33 cellular contexts compared by ENCODE assay signal in the genomic region with DNA sequence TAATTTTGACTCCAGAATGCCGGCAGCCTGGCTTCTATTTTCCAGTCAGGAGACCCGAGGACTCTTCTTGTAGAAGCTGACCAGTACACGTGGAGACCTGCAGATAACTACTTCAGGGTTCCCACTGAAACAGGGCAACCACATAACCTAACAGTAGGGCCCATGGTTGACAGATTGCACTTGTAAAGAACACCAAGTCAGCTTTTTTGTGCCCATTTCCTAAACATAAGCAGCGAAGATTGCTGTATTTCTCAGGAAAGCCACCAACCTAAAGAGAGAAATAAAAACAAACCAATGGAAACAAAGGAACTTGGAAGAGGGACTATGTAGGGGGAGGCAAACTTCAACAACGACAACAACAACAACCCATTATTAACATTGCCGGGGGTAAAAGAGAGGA. TPM values are rescaled to one million over a fixed set of nuclear protein-coding genes. Genes with fewer than 3 reads are reported as not detected.
"Had no signal": no experiment of that assay in that cellular context is flagged by ENCODE, and none has a peak within 500 bp of the region (broad histone marks: within the 10 kb centered on the region; RNA-seq: fewer than 3 reads in every experiment).

No MANE protein-coding gene starts in this region.

- DNase-seq: activated CD4-positive, alpha-beta memory T cell treated with anti-CD3 and anti-CD28 coated beads, Interleukin-2, amount 10 ng/mL, durations not matched to agents 7 days and 5 days; activated CD4-positive, alpha-beta T cell treated with anti-CD3 and anti-CD28 coated beads for 1 hour; activated CD4-positive, alpha-beta T cell treated with anti-CD3 and anti-CD28 coated beads for 4 hours; activated CD4-positive, alpha-beta T cell treated with anti-CD3 and anti-CD28 coated beads, Interleukin-2, amount 10 ng/mL, durations not matched to agents 7 days and 5 days; activated CD4-positive, alpha-beta T cell treated with anti-CD3 and anti-CD28 coated beads, Interleukin-2, amount 50 U/mL, for 4 hours; activated CD8-positive, alpha-beta memory T cell treated with anti-CD3 and anti-CD28 coated beads for 24 hours; activated effector memory CD4-positive, alpha-beta T cell treated with Interleukin-2 at 50 U/mL for 16 hours; activated gamma-delta T cell treated with Interleukin-2 at 50 U/mL for 16 hours; activated naive CD4-positive, alpha-beta T cell treated with Interleukin-2 at 50 U/mL for 16 hours; activated naive CD8-positive, alpha-beta T cell treated with anti-CD3 and anti-CD28 coated beads, Interleukin-2, amount 10 ng/mL, durations not matched to agents 7 days and 5 days; activated T-cell treated with anti-CD3 and anti-CD28 coated beads, Interleukin-2, amount 50 U/mL, for 4 hours; central memory CD4-positive, alpha-beta T cell; dorsolateral prefrontal cortex; effector memory CD4-positive, alpha-beta T cell; erythroblast; foreskin keratinocyte; gastrocnemius medialis; glutamatergic neuron; heart left ventricle; T-helper 1 cell; T-helper 2 cell had no signal

- H3K27me3 Mint-ChIP-seq: activated CD4-positive, alpha-beta memory T cell treated with anti-CD3 and anti-CD28 coated beads, Interleukin-2, amount 10 ng/mL, durations not matched to agents 7 days and 5 days; activated CD4-positive, alpha-beta T cell treated with anti-CD3 and anti-CD28 coated beads, Interleukin-2, amount 10 ng/mL, durations not matched to agents 7 days and 5 days; activated naive CD8-positive, alpha-beta T cell treated with anti-CD3 and anti-CD28 coated beads, Interleukin-2, amount 10 ng/mL, durations not matched to agents 7 days and 5 days; activated T-helper 17 cell treated with anti-CD3 and anti-CD28 coated beads, Interleukin-2, amount 50 U/mL, for 72 hours had no signal

- H3K27ac Mint-ChIP-seq: activated CD4-positive, alpha-beta memory T cell treated with anti-CD3 and anti-CD28 coated beads, Interleukin-2, amount 10 ng/mL, durations not matched to agents 7 days and 5 days; activated naive CD4-positive, alpha-beta T cell treated with anti-CD3 and anti-CD28 coated beads, Interleukin-2, amount 50 U/mL, for 72 hours; activated naive CD8-positive, alpha-beta T cell treated with anti-CD3 and anti-CD28 coated beads, Interleukin-2, amount 10 ng/mL, durations not matched to agents 7 days and 5 days; activated T-helper 17 cell treated with anti-CD3 and anti-CD28 coated beads, Interleukin-2, amount 50 U/mL, for 72 hours; brain; dendritic cell treated with granulocyte-macrophage colony-stimulating factor and Interleukin-4, amounts not matched to agents 40 ng/mL and 50 ng/mL, for 4 days; WTC11 had no signal

- H3K36me3 ChIP-seq: ascending aorta, breast epithelium, cardiac muscle cell, esophagus muscularis mucosa, gastrocnemius medialis, heart left ventricle had no signal

- H3K27ac ChIP-seq: ascending aorta, breast epithelium, cardiac muscle cell, coronary artery, dorsolateral prefrontal cortex, esophagus muscularis mucosa, foreskin keratinocyte, gastrocnemius medialis, heart left ventricle, VCaP had no signal

- ATAC-seq: activated naive CD4-positive, alpha-beta T cell treated with anti-CD3 and anti-CD28 coated beads, Interleukin-2, amount 50 U/mL, for 72 hours; activated T-cell treated with anti-CD3 and anti-CD28 coated beads, Interleukin-2, amount 50 U/mL, for 4 hours; activated T-helper 17 cell treated with anti-CD3 and anti-CD28 coated beads, Interleukin-2, amount 50 U/mL, for 72 hours; foreskin keratinocyte; gastrocnemius medialis; heart left ventricle; WTC11 had no signal

- H3K27me3 ChIP-seq: ascending aorta, breast epithelium, cardiac muscle cell had no signal

- H3K4me1 ChIP-seq: ascending aorta, breast epithelium, esophagus muscularis mucosa, foreskin keratinocyte, gastrocnemius medialis, heart left ventricle had no signal

- H3K36me3 Mint-ChIP-seq: brain, WTC11 had no signal

- H3K9me3 Mint-ChIP-seq: dendritic cell treated with granulocyte-macrophage colony-stimulating factor and Interleukin-4, amounts not matched to agents 40 ng/mL and 50 ng/mL, for 4 days had no signal

- H3K4me3 ChIP-seq: ascending aorta, breast epithelium, cardiac muscle cell, coronary artery, dorsolateral prefrontal cortex, esophagus muscularis mucosa, gastrocnemius medialis, heart left ventricle had no signal

- H3K4me3 Mint-ChIP-seq: activated CD4-positive, alpha-beta memory T cell treated with anti-CD3 and anti-CD28 coated beads, Interleukin-2, amount 10 ng/mL, durations not matched to agents 7 days and 5 days; activated CD4-positive, alpha-beta T cell treated with anti-CD3 and anti-CD28 coated beads, Interleukin-2, amount 10 ng/mL, durations not matched to agents 7 days and 5 days; activated naive CD8-positive, alpha-beta T cell treated with anti-CD3 and anti-CD28 coated beads, Interleukin-2, amount 10 ng/mL, durations not matched to agents 7 days and 5 days; activated T-cell treated with anti-CD3 and anti-CD28 coated beads, Interleukin-2, amount 50 U/mL, for 4 hours; activated T-helper 17 cell treated with anti-CD3 and anti-CD28 coated beads, Interleukin-2, amount 50 U/mL, for 72 hours; brain; dendritic cell treated with granulocyte-macrophage colony-stimulating factor and Interleukin-4, amounts not matched to agents 40 ng/mL and 50 ng/mL, for 4 days; WTC11 had no signal

- FAIRE-seq: TTC549 had no signal

- H3K9me3 ChIP-seq: ascending aorta, breast epithelium, esophagus muscularis mucosa, gastrocnemius medialis had no signal

RNA-seq across cellular contexts. Expression of gene EDN3, which starts 50.1 kb away (rescaled TPM):
- total RNA-seq: activated T-cell treated with anti-CD3 and anti-CD28 coated beads, Interleukin-2, amount 50 U/mL, for 4 hours; ascending aorta; cardiac muscle cell; foreskin keratinocyte had no signal
- polyA plus RNA-seq: cardiac muscle cell, foreskin keratinocyte had no signal
